ENCODE assay signal across 1 cellular context in genomic region chr18:28174181-28174906, GRCh38.
A peak's percentile ranks its signal among the peaks of the same experiment; 100 is the strongest.
TF ChIP-seq lines count a peak whose summit lies in the region.

No MANE protein-coding gene starts in this region.

TF ChIP-seq in HepG2, 621 proteins besides CTCF, POLR2A, EP300 and RAD21 (continued from another document and continues in another):
- TF ChIP-seq DDIT3 (CRISPR knock-in tag; IDR thresholded peaks at IDR 0.05) (no peak), HMGXB4 (CRISPR knock-in tag; IDR thresholded peaks at IDR 0.05; ENCODE audit: borderline replicate concordance in 1 of 2, low read depth in 1 of 2) (no peak), KLF6 (CRISPR knock-in tag; IDR thresholded peaks at IDR 0.05) (no peak), TCF12 (IDR thresholded peaks at IDR 0.05) (no peak), TCF12 (CRISPR knock-in tag; IDR thresholded peaks at IDR 0.05) (no peak), HNRNPL (IDR thresholded peaks at IDR 0.05; ENCODE audit: low read depth, low read length) (no peak), ZNF704 (CRISPR knock-in tag; IDR thresholded peaks at IDR 0.05; ENCODE audit: borderline replicate concordance) (no peak), JUNB (CRISPR knock-in tag; IDR thresholded peaks at IDR 0.05; ENCODE audit: borderline replicate concordance) (no peak), HDAC1 (CRISPR knock-in tag; IDR thresholded peaks at IDR 0.05) (0 out of 2 replicates have a peak, but pooled peaks have one; percentile 37), DR1 (CRISPR knock-in tag; IDR thresholded peaks at IDR 0.05) (no peak), HDAC2 (CRISPR knock-in tag; IDR thresholded peaks at IDR 0.05) (peak; percentile 37; the same call in 1 of the 2 replicates), ZNF230 (CRISPR knock-in tag; IDR thresholded peaks at IDR 0.05) (no peak), ATF2 (CRISPR knock-in tag; IDR thresholded peaks at IDR 0.05) (no peak), RFX1 (IDR thresholded peaks at IDR 0.05) (no peak), ZBTB43 (CRISPR knock-in tag; conservative IDR thresholded peaks at IDR 0.05) (peak; percentile 77), ZNF468 (CRISPR knock-in tag; IDR thresholded peaks at IDR 0.05) (no peak), ZKSCAN1 (IDR thresholded peaks at IDR 0.05; ENCODE audit: low read length) (no peak), SAP130 (CRISPR knock-in tag; IDR thresholded peaks at IDR 0.05; ENCODE audit: low read depth) (no peak), ZNF773 (CRISPR knock-in tag; IDR thresholded peaks at IDR 0.05; ENCODE audit: borderline replicate concordance) (no peak), ZNF207 (IDR thresholded peaks at IDR 0.05; ENCODE audit: borderline replicate concordance) (no peak), ZNF790 (CRISPR knock-in tag; IDR thresholded peaks at IDR 0.05; ENCODE audit: borderline replicate concordance) (no peak), FOXP4 (CRISPR knock-in tag; IDR thresholded peaks at IDR 0.05) (no peak), GFI1 (CRISPR knock-in tag; IDR thresholded peaks at IDR 0.05; ENCODE audit: borderline replicate concordance) (peak; percentile 94), RARA (CRISPR knock-in tag; IDR thresholded peaks at IDR 0.05) (0 out of 2 replicates have a peak, but pooled peaks have one; percentile 16), ZNF652 (CRISPR knock-in tag; IDR thresholded peaks at IDR 0.05; ENCODE audit: borderline replicate concordance, low read depth) (peak; percentile 72; the same call in 1 of the 2 replicates)
- TF ChIP-seq, protein P1, sequence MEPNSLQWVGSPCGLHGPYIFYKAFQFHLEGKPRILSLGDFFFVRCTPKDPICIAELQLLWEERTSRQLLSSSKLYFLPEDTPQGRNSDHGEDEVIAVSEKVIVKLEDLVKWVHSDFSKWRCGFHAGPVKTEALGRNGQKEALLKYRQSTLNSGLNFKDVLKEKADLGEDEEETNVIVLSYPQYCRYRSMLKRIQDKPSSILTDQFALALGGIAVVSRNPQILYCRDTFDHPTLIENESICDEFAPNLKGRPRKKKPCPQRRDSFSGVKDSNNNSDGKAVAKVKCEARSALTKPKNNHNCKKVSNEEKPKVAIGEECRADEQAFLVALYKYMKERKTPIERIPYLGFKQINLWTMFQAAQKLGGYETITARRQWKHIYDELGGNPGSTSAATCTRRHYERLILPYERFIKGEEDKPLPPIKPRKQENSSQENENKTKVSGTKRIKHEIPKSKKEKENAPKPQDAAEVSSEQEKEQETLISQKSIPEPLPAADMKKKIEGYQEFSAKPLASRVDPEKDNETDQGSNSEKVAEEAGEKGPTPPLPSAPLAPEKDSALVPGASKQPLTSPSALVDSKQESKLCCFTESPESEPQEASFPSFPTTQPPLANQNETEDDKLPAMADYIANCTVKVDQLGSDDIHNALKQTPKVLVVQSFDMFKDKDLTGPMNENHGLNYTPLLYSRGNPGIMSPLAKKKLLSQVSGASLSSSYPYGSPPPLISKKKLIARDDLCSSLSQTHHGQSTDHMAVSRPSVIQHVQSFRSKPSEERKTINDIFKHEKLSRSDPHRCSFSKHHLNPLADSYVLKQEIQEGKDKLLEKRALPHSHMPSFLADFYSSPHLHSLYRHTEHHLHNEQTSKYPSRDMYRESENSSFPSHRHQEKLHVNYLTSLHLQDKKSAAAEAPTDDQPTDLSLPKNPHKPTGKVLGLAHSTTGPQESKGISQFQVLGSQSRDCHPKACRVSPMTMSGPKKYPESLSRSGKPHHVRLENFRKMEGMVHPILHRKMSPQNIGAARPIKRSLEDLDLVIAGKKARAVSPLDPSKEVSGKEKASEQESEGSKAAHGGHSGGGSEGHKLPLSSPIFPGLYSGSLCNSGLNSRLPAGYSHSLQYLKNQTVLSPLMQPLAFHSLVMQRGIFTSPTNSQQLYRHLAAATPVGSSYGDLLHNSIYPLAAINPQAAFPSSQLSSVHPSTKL (CRISPR knock-in tag; IDR thresholded peaks at IDR 0.05) = no peak
- TF ChIP-seq, protein P2, sequence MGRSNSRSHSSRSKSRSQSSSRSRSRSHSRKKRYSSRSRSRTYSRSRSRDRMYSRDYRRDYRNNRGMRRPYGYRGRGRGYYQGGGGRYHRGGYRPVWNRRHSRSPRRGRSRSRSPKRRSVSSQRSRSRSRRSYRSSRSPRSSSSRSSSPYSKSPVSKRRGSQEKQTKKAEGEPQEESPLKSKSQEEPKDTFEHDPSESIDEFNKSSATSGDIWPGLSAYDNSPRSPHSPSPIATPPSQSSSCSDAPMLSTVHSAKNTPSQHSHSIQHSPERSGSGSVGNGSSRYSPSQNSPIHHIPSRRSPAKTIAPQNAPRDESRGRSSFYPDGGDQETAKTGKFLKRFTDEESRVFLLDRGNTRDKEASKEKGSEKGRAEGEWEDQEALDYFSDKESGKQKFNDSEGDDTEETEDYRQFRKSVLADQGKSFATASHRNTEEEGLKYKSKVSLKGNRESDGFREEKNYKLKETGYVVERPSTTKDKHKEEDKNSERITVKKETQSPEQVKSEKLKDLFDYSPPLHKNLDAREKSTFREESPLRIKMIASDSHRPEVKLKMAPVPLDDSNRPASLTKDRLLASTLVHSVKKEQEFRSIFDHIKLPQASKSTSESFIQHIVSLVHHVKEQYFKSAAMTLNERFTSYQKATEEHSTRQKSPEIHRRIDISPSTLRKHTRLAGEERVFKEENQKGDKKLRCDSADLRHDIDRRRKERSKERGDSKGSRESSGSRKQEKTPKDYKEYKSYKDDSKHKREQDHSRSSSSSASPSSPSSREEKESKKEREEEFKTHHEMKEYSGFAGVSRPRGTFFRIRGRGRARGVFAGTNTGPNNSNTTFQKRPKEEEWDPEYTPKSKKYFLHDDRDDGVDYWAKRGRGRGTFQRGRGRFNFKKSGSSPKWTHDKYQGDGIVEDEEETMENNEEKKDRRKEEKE (IDR thresholded peaks at IDR 0.05) = no peak
- TF ChIP-seq, protein P3, sequence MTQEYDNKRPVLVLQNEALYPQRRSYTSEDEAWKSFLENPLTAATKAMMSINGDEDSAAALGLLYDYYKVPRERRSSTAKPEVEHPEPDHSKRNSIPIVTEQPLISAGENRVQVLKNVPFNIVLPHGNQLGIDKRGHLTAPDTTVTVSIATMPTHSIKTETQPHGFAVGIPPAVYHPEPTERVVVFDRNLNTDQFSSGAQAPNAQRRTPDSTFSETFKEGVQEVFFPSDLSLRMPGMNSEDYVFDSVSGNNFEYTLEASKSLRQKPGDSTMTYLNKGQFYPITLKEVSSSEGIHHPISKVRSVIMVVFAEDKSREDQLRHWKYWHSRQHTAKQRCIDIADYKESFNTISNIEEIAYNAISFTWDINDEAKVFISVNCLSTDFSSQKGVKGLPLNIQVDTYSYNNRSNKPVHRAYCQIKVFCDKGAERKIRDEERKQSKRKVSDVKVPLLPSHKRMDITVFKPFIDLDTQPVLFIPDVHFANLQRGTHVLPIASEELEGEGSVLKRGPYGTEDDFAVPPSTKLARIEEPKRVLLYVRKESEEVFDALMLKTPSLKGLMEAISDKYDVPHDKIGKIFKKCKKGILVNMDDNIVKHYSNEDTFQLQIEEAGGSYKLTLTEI (CRISPR knock-in tag; conservative IDR thresholded peaks at IDR 0.05) = no peak
- TF ChIP-seq, protein P4, sequence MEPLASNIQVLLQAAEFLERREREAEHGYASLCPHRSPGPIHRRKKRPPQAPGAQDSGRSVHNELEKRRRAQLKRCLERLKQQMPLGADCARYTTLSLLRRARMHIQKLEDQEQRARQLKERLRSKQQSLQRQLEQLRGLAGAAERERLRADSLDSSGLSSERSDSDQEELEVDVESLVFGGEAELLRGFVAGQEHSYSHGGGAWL (CRISPR knock-in tag; IDR thresholded peaks at IDR 0.05) = no peak
- TF ChIP-seq, protein P5, sequence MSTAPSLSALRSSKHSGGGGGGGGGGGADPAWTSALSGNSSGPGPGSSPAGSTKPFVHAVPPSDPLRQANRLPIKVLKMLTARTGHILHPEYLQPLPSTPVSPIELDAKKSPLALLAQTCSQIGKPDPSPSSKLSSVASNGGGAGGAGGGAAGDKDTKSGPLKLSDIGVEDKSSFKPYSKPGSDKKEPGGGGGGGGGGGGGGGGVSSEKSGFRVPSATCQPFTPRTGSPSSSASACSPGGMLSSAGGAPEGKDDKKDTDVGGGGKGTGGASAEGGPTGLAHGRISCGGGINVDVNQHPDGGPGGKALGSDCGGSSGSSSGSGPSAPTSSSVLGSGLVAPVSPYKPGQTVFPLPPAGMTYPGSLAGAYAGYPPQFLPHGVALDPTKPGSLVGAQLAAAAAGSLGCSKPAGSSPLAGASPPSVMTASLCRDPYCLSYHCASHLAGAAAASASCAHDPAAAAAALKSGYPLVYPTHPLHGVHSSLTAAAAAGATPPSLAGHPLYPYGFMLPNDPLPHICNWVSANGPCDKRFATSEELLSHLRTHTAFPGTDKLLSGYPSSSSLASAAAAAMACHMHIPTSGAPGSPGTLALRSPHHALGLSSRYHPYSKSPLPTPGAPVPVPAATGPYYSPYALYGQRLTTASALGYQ (CRISPR knock-in tag; IDR thresholded peaks at IDR 0.05) = no peak
- TF ChIP-seq, protein P6, sequence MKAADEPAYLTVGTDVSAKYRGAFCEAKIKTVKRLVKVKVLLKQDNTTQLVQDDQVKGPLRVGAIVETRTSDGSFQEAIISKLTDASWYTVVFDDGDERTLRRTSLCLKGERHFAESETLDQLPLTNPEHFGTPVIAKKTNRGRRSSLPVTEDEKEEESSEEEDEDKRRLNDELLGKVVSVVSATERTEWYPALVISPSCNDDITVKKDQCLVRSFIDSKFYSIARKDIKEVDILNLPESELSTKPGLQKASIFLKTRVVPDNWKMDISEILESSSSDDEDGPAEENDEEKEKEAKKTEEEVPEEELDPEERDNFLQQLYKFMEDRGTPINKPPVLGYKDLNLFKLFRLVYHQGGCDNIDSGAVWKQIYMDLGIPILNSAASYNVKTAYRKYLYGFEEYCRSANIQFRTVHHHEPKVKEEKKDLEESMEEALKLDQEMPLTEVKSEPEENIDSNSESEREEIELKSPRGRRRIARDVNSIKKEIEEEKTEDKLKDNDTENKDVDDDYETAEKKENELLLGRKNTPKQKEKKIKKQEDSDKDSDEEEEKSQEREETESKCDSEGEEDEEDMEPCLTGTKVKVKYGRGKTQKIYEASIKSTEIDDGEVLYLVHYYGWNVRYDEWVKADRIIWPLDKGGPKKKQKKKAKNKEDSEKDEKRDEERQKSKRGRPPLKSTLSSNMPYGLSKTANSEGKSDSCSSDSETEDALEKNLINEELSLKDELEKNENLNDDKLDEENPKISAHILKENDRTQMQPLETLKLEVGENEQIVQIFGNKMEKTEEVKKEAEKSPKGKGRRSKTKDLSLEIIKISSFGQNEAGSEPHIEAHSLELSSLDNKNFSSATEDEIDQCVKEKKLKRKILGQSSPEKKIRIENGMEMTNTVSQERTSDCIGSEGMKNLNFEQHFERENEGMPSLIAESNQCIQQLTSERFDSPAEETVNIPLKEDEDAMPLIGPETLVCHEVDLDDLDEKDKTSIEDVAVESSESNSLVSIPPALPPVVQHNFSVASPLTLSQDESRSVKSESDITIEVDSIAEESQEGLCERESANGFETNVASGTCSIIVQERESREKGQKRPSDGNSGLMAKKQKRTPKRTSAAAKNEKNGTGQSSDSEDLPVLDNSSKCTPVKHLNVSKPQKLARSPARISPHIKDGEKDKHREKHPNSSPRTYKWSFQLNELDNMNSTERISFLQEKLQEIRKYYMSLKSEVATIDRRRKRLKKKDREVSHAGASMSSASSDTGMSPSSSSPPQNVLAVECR (CRISPR knock-in tag; IDR thresholded peaks at IDR 0.05; ENCODE audit: borderline replicate concordance) = peak; percentile 25; the same call in 1 of the 2 replicates
